ENCODE assay signal across 23 cellular contexts in the genomic region with DNA sequence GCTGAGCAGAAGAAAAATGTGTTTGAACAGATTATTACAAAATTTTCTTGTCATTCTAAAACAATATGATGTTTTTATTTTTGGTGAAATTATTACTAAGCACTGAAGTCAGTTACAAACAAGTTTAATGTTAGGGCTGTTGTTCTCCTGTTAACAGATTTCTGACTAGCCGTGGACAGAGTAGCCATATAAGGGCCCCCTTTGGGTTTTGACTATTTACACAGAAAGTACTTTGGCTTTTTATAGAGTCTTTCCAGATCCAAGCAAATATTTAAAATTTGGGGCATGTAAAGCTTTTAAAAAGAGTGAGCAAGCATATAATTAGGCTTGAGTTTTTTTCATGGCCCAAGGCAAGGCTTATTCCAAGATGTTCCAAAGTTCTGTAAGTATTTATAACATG.
"Had no signal": no experiment of that assay in that cellular context is flagged by ENCODE, and none has a peak within 500 bp of the region (broad histone marks: within the 10 kb centered on the region; RNA-seq: fewer than 3 reads in every experiment).

No MANE protein-coding gene starts in this region.

- H3K36me3 ChIP-seq: brain microvascular endothelial cell, cardiac muscle cell had no signal

- H3K4me2 ChIP-seq: KMS-11 had no signal

- H3K9ac ChIP-seq: KMS-11 had no signal

- DNase-seq: activated CD4-positive, alpha-beta memory T cell treated with anti-CD3 and anti-CD28 coated beads for 36 hours; activated CD4-positive, alpha-beta T cell treated with anti-CD3 and anti-CD28 coated beads, Interleukin-2, amount 10 ng/mL, durations not matched to agents 7 days and 5 days; activated CD4-positive, CD25-positive, alpha-beta regulatory T cell; activated gamma-delta T cell; activated naive CD4-positive, alpha-beta T cell treated with anti-CD3 and anti-CD28 coated beads for 36 hours; activated T-cell treated with anti-CD3 and anti-CD28 coated beads for 4 hours; activated T-cell treated with anti-CD3 and anti-CD28 coated beads, Interleukin-2, amount 50 U/mL, for 48 hours; brain microvascular endothelial cell; MM.1S; NCI-H1105; NCI-H1694; NCI-H2029 treated with DMSO at 0.1 percent for 48 hours; NCI-H345; NCI-H510A; NCI-H526 treated with DMSO at 0.1 percent for 48 hours; SIG-M5; T-cell; T-helper 2 cell; T1000 had no signal

- H3K9me3 Mint-ChIP-seq: activated CD4-positive, alpha-beta memory T cell treated with anti-CD3 and anti-CD28 coated beads for 36 hours; activated CD4-positive, alpha-beta T cell treated with anti-CD3 and anti-CD28 coated beads, Interleukin-2, amount 10 ng/mL, durations not matched to agents 7 days and 5 days; activated T-helper 17 cell treated with anti-CD3 and anti-CD28 coated beads, Interleukin-2, amount 50 U/mL, for 72 hours had no signal

- H3K4me3 ChIP-seq: cardiac muscle cell had no signal

- H3K36me3 Mint-ChIP-seq: activated CD4-positive, alpha-beta memory T cell treated with anti-CD3 and anti-CD28 coated beads for 36 hours; activated naive CD8-positive, alpha-beta T cell; T-cell had no signal

- H3K27me3 ChIP-seq: brain microvascular endothelial cell, cardiac muscle cell had no signal

- H3K4me1 Mint-ChIP-seq: activated CD4-positive, alpha-beta T cell treated with anti-CD3 and anti-CD28 coated beads, Interleukin-2, amount 10 ng/mL, durations not matched to agents 7 days and 5 days; activated T-helper 17 cell treated with anti-CD3 and anti-CD28 coated beads, Interleukin-2, amount 50 U/mL, for 72 hours; T-cell had no signal

- H3K4me3 Mint-ChIP-seq: activated CD4-positive, alpha-beta memory T cell treated with anti-CD3 and anti-CD28 coated beads for 36 hours; activated CD4-positive, alpha-beta T cell treated with anti-CD3 and anti-CD28 coated beads, Interleukin-2, amount 10 ng/mL, durations not matched to agents 7 days and 5 days; activated naive CD4-positive, alpha-beta T cell treated with anti-CD3 and anti-CD28 coated beads for 36 hours; activated naive CD8-positive, alpha-beta T cell; activated T-helper 17 cell treated with anti-CD3 and anti-CD28 coated beads, Interleukin-2, amount 50 U/mL, for 72 hours; T-cell had no signal

- H3K27ac ChIP-seq: brain microvascular endothelial cell, cardiac muscle cell, KMS-11 had no signal

- H3K27ac Mint-ChIP-seq: activated CD4-positive, alpha-beta memory T cell treated with anti-CD3 and anti-CD28 coated beads for 36 hours; activated CD4-positive, alpha-beta T cell treated with anti-CD3 and anti-CD28 coated beads, Interleukin-2, amount 10 ng/mL, durations not matched to agents 7 days and 5 days; activated naive CD4-positive, alpha-beta T cell treated with anti-CD3 and anti-CD28 coated beads for 36 hours; activated naive CD8-positive, alpha-beta T cell; activated T-helper 17 cell treated with anti-CD3 and anti-CD28 coated beads, Interleukin-2, amount 50 U/mL, for 72 hours; T-cell had no signal

- H3K27me3 Mint-ChIP-seq: activated CD4-positive, alpha-beta memory T cell treated with anti-CD3 and anti-CD28 coated beads for 36 hours; activated CD4-positive, alpha-beta T cell treated with anti-CD3 and anti-CD28 coated beads, Interleukin-2, amount 10 ng/mL, durations not matched to agents 7 days and 5 days; activated naive CD8-positive, alpha-beta T cell; T-cell had no signal
